14 cellular contexts compared by ENCODE assay signal in the genomic region with DNA sequence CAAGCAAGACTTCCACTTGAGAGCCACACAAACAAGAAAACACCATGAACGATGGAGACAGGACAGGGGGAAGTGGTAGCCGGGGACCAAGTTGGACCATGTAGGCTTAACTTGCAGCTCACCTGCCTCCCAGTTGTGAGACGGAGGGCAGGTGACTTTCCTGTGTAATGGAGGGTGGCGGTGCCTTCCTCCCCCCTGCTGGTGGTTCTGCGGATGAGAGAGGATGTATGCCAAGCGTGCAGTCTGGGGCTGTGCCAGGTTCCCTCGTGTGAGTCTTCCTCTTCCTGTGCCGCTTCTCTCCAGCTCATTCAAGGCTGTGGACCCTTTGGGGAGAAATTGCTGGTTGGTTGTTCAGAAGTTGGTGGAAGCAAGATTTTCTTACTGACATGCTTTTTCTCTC. TPM values are rescaled to one million over a fixed set of nuclear protein-coding genes. Genes with fewer than 3 reads are reported as not detected.
A peak's percentile ranks its signal among the peaks of the same experiment; 100 is the strongest.
DNase-seq lines count a peak whose midpoint lies in the region; ATAC-seq and TF ChIP-seq lines count a peak whose summit lies in the region.
"Had no signal": no experiment of that assay in that cellular context is flagged by ENCODE, and none has a peak within 500 bp of the region (broad histone marks: within the 10 kb centered on the region; RNA-seq: fewer than 3 reads in every experiment).

No MANE protein-coding gene starts in this region.

- H3K27ac Mint-ChIP-seq in activated CD4-positive, alpha-beta T cell treated with anti-CD3 and anti-CD28 coated beads for 36 hours, result no peak overlapping the region
- H3K27ac Mint-ChIP-seq: activated T-helper 17 cell treated with anti-CD3 and anti-CD28 coated beads, Interleukin-2, amount 50 U/mL, for 72 hours had no signal

- H3K27me3 Mint-ChIP-seq in activated CD4-positive, alpha-beta T cell treated with anti-CD3 and anti-CD28 coated beads for 36 hours, result peaks cover 7% of the 10 kb centered on the region

- no peak overlapping the region for H3K4me3 Mint-ChIP-seq in activated CD4-positive, alpha-beta T cell treated with anti-CD3 and anti-CD28 coated beads for 36 hours
- H3K4me3 Mint-ChIP-seq: activated T-helper 17 cell treated with anti-CD3 and anti-CD28 coated beads, Interleukin-2, amount 50 U/mL, for 72 hours had no signal

- no peaks in the 10 kb centered on the region for H3K9me3 Mint-ChIP-seq in activated CD4-positive, alpha-beta T cell treated with anti-CD3 and anti-CD28 coated beads for 36 hours (ENCODE audit: low read depth)
- H3K9me3 Mint-ChIP-seq: activated T-helper 17 cell treated with anti-CD3 and anti-CD28 coated beads, Interleukin-2, amount 50 U/mL, for 72 hours had no signal

- POLR2A ChIA-PET in activated CD4-positive, alpha-beta T cell treated with anti-CD3 and anti-CD28 coated beads for 36 hours (lab: Charles Lee), result no interaction called here

- peak; percentile 8 for DNase-seq in activated CD4-positive, alpha-beta T cell treated with anti-CD3 and anti-CD28 coated beads for 36 hours
- DNase-seq in activated CD4-positive, alpha-beta T cell treated with anti-CD3 and anti-CD28 coated beads for 48 hours, result no peak
- DNase-seq in NCI-H2081 treated with DMSO at 0.1 percent for 48 hours (lab: John Stamatoyannopoulos, UW) (peak; percentile 32), SHP77 treated with DMSO at 0.1 percent for 48 hours (lab: John Stamatoyannopoulos, UW) (peak; percentile 51), thyroid gland (peak; percentile 59 to 64), vagina (ENCODE audit: extremely low spot score in 2 of 2) (no peak), activated gamma-delta T cell (lab: John Stamatoyannopoulos, UW) (no peak)
- no peak for DNase-seq in effector CD8-positive, alpha-beta T cell (lab: John Stamatoyannopoulos, UW)
- DNase-seq: activated CD4-positive, alpha-beta T cell treated with anti-CD3 and anti-CD28 coated beads for 1 hour; NCI-H1048; psoas muscle had no signal

- ATAC-seq in activated CD4-positive, alpha-beta T cell treated with anti-CD3 and anti-CD28 coated beads for 36 hours, result no peak
- ATAC-seq: activated T-helper 17 cell treated with anti-CD3 and anti-CD28 coated beads, Interleukin-2, amount 50 U/mL, for 72 hours; psoas muscle had no signal

- TF ChIP-seq POLR2A in thyroid gland (IDR thresholded peaks at IDR 0.05), result no peak
- no peak for TF ChIP-seq POLR2A in vagina (IDR thresholded peaks at IDR 0.05)

- intact Hi-C loops in activated CD4-positive, alpha-beta T cell treated with anti-CD3 and anti-CD28 coated beads for 36 hours (cut with DNase I, micrococcal nuclease), result no loop called here
- intact Hi-C loops in thyroid gland (cut with DNase I), result no loop called here
- intact Hi-C loops in vagina (cut with DNase I), result no loop called here

- H3K9me3 ChIP-seq in thyroid gland, result no peaks in the 10 kb centered on the region
- no peaks in the 10 kb centered on the region for H3K9me3 ChIP-seq in vagina
- H3K9me3 ChIP-seq: psoas muscle had no signal

- no peaks in the 10 kb centered on the region for H3K36me3 Mint-ChIP-seq in activated CD4-positive, alpha-beta T cell treated with anti-CD3 and anti-CD28 coated beads for 36 hours (ENCODE audit: low read depth)

- no peaks in the 10 kb centered on the region for H3K4me1 Mint-ChIP-seq in activated CD4-positive, alpha-beta T cell treated with anti-CD3 and anti-CD28 coated beads for 36 hours
- H3K4me1 Mint-ChIP-seq: activated T-helper 17 cell treated with anti-CD3 and anti-CD28 coated beads, Interleukin-2, amount 50 U/mL, for 72 hours had no signal

- H3K4me3 ChIP-seq in thyroid gland (replicated peaks in 1 of 3) (no peak overlapping the region), vagina (no peak overlapping the region)
- H3K4me3 ChIP-seq: psoas muscle had no signal

- no peaks in the 10 kb centered on the region for H3K4me1 ChIP-seq in thyroid gland
- H3K4me1 ChIP-seq in vagina, result no peaks in the 10 kb centered on the region
- H3K4me1 ChIP-seq: psoas muscle had no signal

- CTCF ChIA-PET in activated CD4-positive, alpha-beta T cell treated with anti-CD3 and anti-CD28 coated beads for 36 hours (lab: Charles Lee), result no interaction called here

- no peaks in the 10 kb centered on the region for H3K36me3 ChIP-seq in thyroid gland
- no peaks in the 10 kb centered on the region for H3K36me3 ChIP-seq in vagina

- TF ChIP-seq CTCF in thyroid gland (IDR thresholded peaks at IDR 0.05) (no peak), vagina (IDR thresholded peaks at IDR 0.05) (no peak)

- WGBS in thyroid gland, 2 donors, result 15 to 23% methylated on average over 6 to 8 of the region's 8 CpGs

- H3K27ac ChIP-seq in thyroid gland (no peak overlapping the region), vagina (no peak overlapping the region)
- H3K27ac ChIP-seq: HL-60, psoas muscle had no signal

- H3K27me3 ChIP-seq in thyroid gland (no peaks in the 10 kb centered on the region), vagina (no peaks in the 10 kb centered on the region)

RNA-seq across cellular contexts. Expression of a gene that starts 35.1 kb away (rescaled TPM):
- not detected for total RNA-seq in activated CD4-positive, alpha-beta T cell treated with anti-CD3 and anti-CD28 coated beads for 36 hours
- total RNA-seq in thyroid gland (not detected), vagina (0.49 TPM)
- total RNA-seq: activated T-helper 17 cell treated with anti-CD3 and anti-CD28 coated beads, Interleukin-2, amount 50 U/mL, for 72 hours; endothelial cell of umbilical vein; psoas muscle had no signal

Comparison
In these comparisons a context has a peak if more than half of its experiments do, and no peak if none do; other contexts are left out.
1. DNase-seq: peak in activated CD4-positive, alpha-beta T cell treated with anti-CD3 and anti-CD28 coated beads for 36 hours (single experiment), NCI-H2081 treated with DMSO at 0.1 percent for 48 hours (single experiment), SHP77 treated with DMSO at 0.1 percent for 48 hours (single experiment) and thyroid gland (2 of 2); none in activated CD4-positive, alpha-beta T cell treated with anti-CD3 and anti-CD28 coated beads for 48 hours (single experiment), vagina (0 of 2), activated gamma-delta T cell (single experiment) and effector CD8-positive, alpha-beta T cell (single experiment).